8 cellular contexts compared by ENCODE assay signal in the genomic region with DNA sequence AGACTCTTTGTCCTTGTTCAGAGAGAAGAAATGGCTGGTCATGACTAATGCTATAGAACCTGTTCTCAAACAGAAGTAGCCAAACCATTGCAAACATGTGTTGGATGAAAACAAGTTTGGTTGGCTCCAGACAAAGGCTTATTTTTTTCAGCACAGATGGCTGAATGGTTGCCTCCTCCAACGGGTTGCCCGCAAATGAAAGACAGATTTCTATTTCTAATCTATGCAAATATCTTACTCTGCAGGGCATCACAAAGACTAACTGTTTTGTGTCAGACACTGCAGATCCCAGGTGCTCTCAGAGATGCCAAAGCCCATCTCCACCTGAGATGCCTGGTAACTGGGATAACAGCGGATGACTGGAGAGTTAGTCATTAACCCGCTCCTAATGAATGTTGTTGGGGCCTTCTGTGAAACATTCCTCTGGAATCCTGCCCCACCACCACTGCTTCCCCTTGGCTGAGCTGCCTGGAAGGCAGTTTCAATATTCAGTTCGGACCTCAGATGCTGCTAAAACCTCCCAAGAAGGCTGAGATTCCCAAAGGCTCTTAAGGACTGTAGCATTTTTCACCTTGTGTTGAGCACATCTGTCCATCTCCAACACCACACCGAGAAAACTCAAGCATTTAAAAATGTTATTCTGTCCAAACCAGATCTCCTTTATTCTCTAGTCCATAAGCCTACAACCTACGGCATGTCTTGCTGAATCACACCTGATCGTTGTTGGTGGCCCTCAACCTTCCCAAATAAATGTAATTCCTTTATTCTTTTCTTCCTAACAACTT.
DNase-seq lines count a peak whose midpoint lies in the region; ATAC-seq, FAIRE-seq and TF ChIP-seq lines count a peak whose summit lies in the region.

No MANE protein-coding gene starts in this region.

- ATAC-seq in HG03520 (IDR thresholded peaks at IDR 0.05; ENCODE audit: unreplicated experiment) = peak; percentile 72
- ATAC-seq in WTC11 = peak; percentile 95

- CTCF ChIA-PET in WTC11 (lab: Charles Lee) = interaction anchor here (1.4 kb wide), 1 partner anchor 59 kb away, joined by 6 read pairs; no protein-coding TSS in a partner anchor

- H3K36me3 ChIP-seq in iPS-20b (ENCODE audit: insufficient read depth, low read depth, low read length) (no peaks in the 10 kb centered on the region), transverse colon (no peaks in the 10 kb centered on the region)

- peaks cover 73% of the 10 kb centered on the region for H3K4me1 Mint-ChIP-seq in WTC11

- in situ Hi-C loops in transverse colon (cut with MboI; ENCODE audit: low pct_ligation_motif_present in 1 of 4, low pct_unique_long_range_greater_than_20kb in 1 of 4, low sequenced_read_pairs in 3 of 4) = no loop called here

- no peak for TF ChIP-seq POLR2A in transverse colon (IDR thresholded peaks at IDR 0.05)

- intact Hi-C loops in transverse colon (cut with DNase I; ENCODE audit: low total_unique reads) = no loop called here

- no peaks in the 10 kb centered on the region for H3K27me3 Mint-ChIP-seq in WTC11 (ENCODE audit: low read depth)

- no peak for TF ChIP-seq CTCF in WTC11 (IDR thresholded peaks at IDR 0.05)
- no peak for TF ChIP-seq CTCF in transverse colon (IDR thresholded peaks at IDR 0.05)

- peak overlapping the region; percentile 46; the same call in 1 of the 2 replicates for H3K9ac ChIP-seq in iPS-20b (ENCODE audit: low read depth, low read length)

- POLR2A ChIA-PET in WTC11 (lab: Charles Lee) = interaction anchor here (1.4 kb wide), 1 partner anchor 104 kb away, joined by 8 read pairs; a partner anchor contains a TSS

- FAIRE-seq in GM19239 (lab: Jason Lieb, UNC) = peak; percentile 48

- H3K27ac ChIP-seq in iPS-20b (ENCODE audit: low read length) (peak overlapping the region; percentile 88), transverse colon (peak overlapping the region; percentile 30 to 42 (median 38))

- H3K9me3 Mint-ChIP-seq in WTC11 = peaks cover 3% of the 10 kb centered on the region

- peak overlapping the region; percentile 21 for H3K4me3 Mint-ChIP-seq in WTC11

- no peaks in the 10 kb centered on the region for H3K9me3 ChIP-seq in iPS-20b (ENCODE audit: insufficient read depth, low read depth, low read length)
- H3K9me3 ChIP-seq in transverse colon = no peaks in the 10 kb centered on the region

- H3K36me3 Mint-ChIP-seq in WTC11 = peaks cover 11% of the 10 kb centered on the region

- peak overlapping the region; percentile 30 for H3K4me3 ChIP-seq in iPS-20b (ENCODE audit: low read length)
- H3K4me3 ChIP-seq in transverse colon = no peak overlapping the region

- WGBS in transverse colon (ENCODE audit: low coverage in 1 of 2), 2 donors = 73 to 83% methylated on average over 2 to 8 of the region's 8 CpGs

- no peaks in the 10 kb centered on the region for H3K27me3 ChIP-seq in iPS-20b (ENCODE audit: insufficient read depth, low read length)
- H3K27me3 ChIP-seq in transverse colon = no peaks in the 10 kb centered on the region

- H3K27ac Mint-ChIP-seq in WTC11 = peak overlapping the region; percentile 99

- no peak for TF ChIP-seq EP300 in transverse colon (IDR thresholded peaks at IDR 0.05; ENCODE audit: low read depth)

- H3K4me1 ChIP-seq in iPS-20b (ENCODE audit: insufficient read depth, low read length) (peaks cover 56% of the 10 kb centered on the region), transverse colon (peaks cover 3 to 33% (median 4%) of the 10 kb centered on the region in 4 donors)

- DNase-seq in GM19239 (ENCODE audit: insufficient read length, low spot score) (peak; percentile 9), WTC11 (ENCODE audit: low spot score) (peak; percentile 69), transverse colon (peak; percentile 11), NCI-H2081 (lab: John Stamatoyannopoulos, UW) (no peak), GOT3 (lab: John Stamatoyannopoulos, UW) (no peak), SKM-1 treated with dmso at 0.1 percent for 144 hours (lab: John Stamatoyannopoulos, UW; ENCODE audit: unreplicated experiment) (no peak)

TF ChIP-seq in WTC11, 78 proteins besides CTCF, POLR2A, EP300 and RAD21:
- TF ChIP-seq TEAD1 (CRISPR knock-in tag; IDR thresholded peaks at IDR 0.05) (peak; percentile 91; the same call in 1 of the 2 replicates), ETV6 (CRISPR knock-in tag; IDR thresholded peaks at IDR 0.05) (peak; percentile 55; the same call in 1 of the 2 replicates), JUN (CRISPR knock-in tag; IDR thresholded peaks at IDR 0.05) (peak; percentile 27; the same call in 1 of the 2 replicates)
- TF ChIP-seq, protein P1, sequence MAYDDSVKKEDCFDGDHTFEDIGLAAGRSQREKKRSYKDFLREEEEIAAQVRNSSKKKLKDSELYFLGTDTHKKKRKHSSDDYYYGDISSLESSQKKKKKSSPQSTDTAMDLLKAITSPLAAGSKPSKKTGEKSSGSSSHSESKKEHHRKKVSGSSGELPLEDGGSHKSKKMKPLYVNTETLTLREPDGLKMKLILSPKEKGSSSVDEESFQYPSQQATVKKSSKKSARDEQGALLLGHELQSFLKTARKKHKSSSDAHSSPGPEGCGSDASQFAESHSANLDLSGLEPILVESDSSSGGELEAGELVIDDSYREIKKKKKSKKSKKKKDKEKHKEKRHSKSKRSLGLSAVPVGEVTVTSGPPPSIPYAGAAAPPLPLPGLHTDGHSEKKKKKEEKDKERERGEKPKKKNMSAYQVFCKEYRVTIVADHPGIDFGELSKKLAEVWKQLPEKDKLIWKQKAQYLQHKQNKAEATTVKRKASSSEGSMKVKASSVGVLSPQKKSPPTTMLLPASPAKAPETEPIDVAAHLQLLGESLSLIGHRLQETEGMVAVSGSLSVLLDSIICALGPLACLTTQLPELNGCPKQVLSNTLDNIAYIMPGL (CRISPR knock-in tag; IDR thresholded peaks at IDR 0.05) = no peak
- TF ChIP-seq, protein P2, sequence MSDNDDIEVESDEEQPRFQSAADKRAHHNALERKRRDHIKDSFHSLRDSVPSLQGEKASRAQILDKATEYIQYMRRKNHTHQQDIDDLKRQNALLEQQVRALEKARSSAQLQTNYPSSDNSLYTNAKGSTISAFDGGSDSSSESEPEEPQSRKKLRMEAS (CRISPR knock-in tag; IDR thresholded peaks at IDR 0.05) = no peak

Comparison
In these comparisons a context has a peak if more than half of its experiments do, and no peak if none do; other contexts are left out.
1. DNase-seq: peak in GM19239 (single experiment), WTC11 (single experiment) and transverse colon (single experiment); none in NCI-H2081 (0 of 2), GOT3 (single experiment) and SKM-1 treated with dmso at 0.1 percent for 144 hours (single experiment).